In genomic region chr6:89440200-89440599, GRCh38 we compare ENCODE assay signal across 27 cellular contexts.
"Had no signal": no experiment of that assay in that cellular context is flagged by ENCODE, and none has a peak within 500 bp of the region (broad histone marks: within the 10 kb centered on the region; RNA-seq: fewer than 3 reads in every experiment).

No MANE protein-coding gene starts in this region.

- H3K4me3 Mint-ChIP-seq: nephron; neural progenitor cell; stimulated activated effector memory CD8-positive, alpha-beta T cell treated with anti-CD3 and anti-CD28 coated beads, Interleukin-12 subunit alpha, Interleukin-12 subunit beta, amount 100 ng/mL, for 72 hours; stimulated activated naive B cell treated with anti-CD40 and anti-IgM and Interleukin-4, amounts not matched to agents 10 μg/mL and 1 μg/mL and 100 μg/mL, for 72 hours; stimulated activated naive CD8-positive, alpha-beta T cell treated with anti-CD3 and anti-CD28 coated beads, Interleukin-15, Interleukin-2, amounts not matched to agents 100 ng/mL and 50 ng/mL, for 24 hours had no signal

- H3K27ac Mint-ChIP-seq: nephron; neural progenitor cell; progenitor cell of endocrine pancreas; stimulated activated effector memory CD8-positive, alpha-beta T cell treated with anti-CD3 and anti-CD28 coated beads, Interleukin-12 subunit alpha, Interleukin-12 subunit beta, amount 100 ng/mL, for 72 hours; stimulated activated naive B cell treated with anti-CD40 and anti-IgM and Interleukin-4, amounts not matched to agents 10 μg/mL and 1 μg/mL and 100 μg/mL, for 72 hours; stimulated activated naive CD8-positive, alpha-beta T cell treated with anti-CD3 and anti-CD28 coated beads, Interleukin-15, Interleukin-2, amounts not matched to agents 100 ng/mL and 50 ng/mL, for 24 hours had no signal

- H3K27me3 Mint-ChIP-seq: stimulated activated naive B cell treated with anti-CD40 and anti-IgM and Interleukin-4, amounts not matched to agents 10 μg/mL and 1 μg/mL and 100 μg/mL, for 72 hours had no signal

- H3K79me2 ChIP-seq: parathyroid adenoma had no signal

- H3K9me3 Mint-ChIP-seq: nephron; stimulated activated effector memory CD8-positive, alpha-beta T cell treated with anti-CD3 and anti-CD28 coated beads, Interleukin-12 subunit alpha, Interleukin-12 subunit beta, amount 100 ng/mL, for 72 hours; stimulated activated naive B cell treated with anti-CD40 and anti-IgM and Interleukin-4, amounts not matched to agents 10 μg/mL and 1 μg/mL and 100 μg/mL, for 72 hours; stimulated activated naive CD8-positive, alpha-beta T cell treated with anti-CD3 and anti-CD28 coated beads, Interleukin-15, Interleukin-2, amounts not matched to agents 100 ng/mL and 50 ng/mL, for 24 hours had no signal

- H3K36me3 ChIP-seq: neural progenitor cell, ovary, right lobe of liver, sigmoid colon, stomach, thoracic aorta, thyroid gland, tibial nerve, upper lobe of left lung, vagina had no signal

- H3K27ac ChIP-seq: neural progenitor cell, ovary, parathyroid adenoma, psoas muscle, right lobe of liver, sigmoid colon, stomach, thoracic aorta, thyroid gland, tibial nerve, upper lobe of left lung, vagina had no signal

- H3K4me3 ChIP-seq: neural progenitor cell, ovary, psoas muscle, right lobe of liver, sigmoid colon, stomach, thoracic aorta, thyroid gland, tibial nerve, upper lobe of left lung, vagina had no signal

- H3K4me1 Mint-ChIP-seq: stimulated activated effector memory CD8-positive, alpha-beta T cell treated with anti-CD3 and anti-CD28 coated beads, Interleukin-12 subunit alpha, Interleukin-12 subunit beta, amount 100 ng/mL, for 72 hours had no signal

- H3K9ac ChIP-seq: neural progenitor cell, parathyroid adenoma had no signal

- ATAC-seq: psoas muscle; right cardiac atrium; right lobe of liver; stimulated activated effector memory CD8-positive, alpha-beta T cell treated with anti-CD3 and anti-CD28 coated beads, Interleukin-12 subunit alpha, Interleukin-12 subunit beta, amount 100 ng/mL, for 72 hours; stimulated activated naive B cell treated with anti-CD40 and anti-IgM and Interleukin-4, amounts not matched to agents 10 μg/mL and 1 μg/mL and 100 μg/mL, for 72 hours had no signal

- H3K27me3 ChIP-seq: neural progenitor cell, ovary, right lobe of liver, sigmoid colon, stomach, thyroid gland, tibial nerve, upper lobe of left lung, vagina had no signal

- DNase-seq: occipital lobe; ovary; posterior cingulate gyrus; psoas muscle; right cardiac atrium; right lobe of liver; sigmoid colon; small intestine; stimulated activated CD4-positive, alpha-beta T cell treated with anti-CD3 and anti-CD28 coated beads, Interleukin-15, amount 100 ng/mL, for 24 hours; stimulated activated CD4-positive, alpha-beta T cell treated with anti-CD3 and anti-CD28 coated beads, Interleukin-2, amount 100 ng/mL, for 24 hours; stimulated activated CD4-positive, alpha-beta T cell treated with anti-CD3 and anti-CD28 coated beads, Interleukin-2, amount 100 ng/mL, for 48 hours; stimulated activated CD4-positive, alpha-beta T cell treated with anti-CD3 and anti-CD28 coated beads, Interleukin-4, amount 100 ng/mL, for 24 hours; stimulated activated naive B cell treated with anti-CD40 and anti-IgM and Interleukin-4, amounts not matched to agents 10 μg/mL and 1 μg/mL and 100 μg/mL, for 72 hours; stimulated activated naive CD4-positive, alpha-beta T cell treated with Interleukin-2 at 50 U/mL for 16 hours; stomach; thyroid gland; trophoblast cell; upper lobe of left lung had no signal

- H2AFZ ChIP-seq: neural progenitor cell, parathyroid adenoma had no signal

- H3K9me3 ChIP-seq: ovary, psoas muscle, right lobe of liver, sigmoid colon, stomach, thoracic aorta, thyroid gland, tibial nerve, upper lobe of left lung, vagina had no signal

- H3K4me2 ChIP-seq: neural progenitor cell had no signal

- H3K4me1 ChIP-seq: psoas muscle, thyroid gland, vagina had no signal

- H3K36me3 Mint-ChIP-seq: stimulated activated effector memory CD8-positive, alpha-beta T cell treated with anti-CD3 and anti-CD28 coated beads, Interleukin-12 subunit alpha, Interleukin-12 subunit beta, amount 100 ng/mL, for 72 hours; stimulated activated naive B cell treated with anti-CD40 and anti-IgM and Interleukin-4, amounts not matched to agents 10 μg/mL and 1 μg/mL and 100 μg/mL, for 72 hours had no signal
